7 cellular contexts compared by ENCODE assay signal in genomic region chr16:3283525-3284447, GRCh38. TPM values are rescaled to one million over a fixed set of nuclear protein-coding genes. Genes with fewer than 3 reads are reported as not detected.
DNase-seq lines count a peak whose midpoint lies in the region; ATAC-seq and TF ChIP-seq lines count a peak whose summit lies in the region.

No MANE protein-coding gene starts in this region.

- CTCF ChIA-PET in PC-3 (lab: Charles Lee): interaction anchor here (0.6 kb wide), 1 partner anchor 359 kb away, joined by 3 read pairs; no protein-coding TSS in a partner anchor

- peaks cover 50% of the 10 kb centered on the region for H3K79me2 ChIP-seq in PC-3 (ENCODE audit: low read length)

- H3K4me3 ChIP-seq in PC-3 (ENCODE audit: low read length) (peak overlapping the region; percentile 76), epithelial cell of proximal tubule (ENCODE audit: low read depth, low read length) (peak overlapping the region; percentile 74), ovary (peak overlapping the region; percentile 97)

- peak overlapping the region; percentile 97 for H3K9ac ChIP-seq in PC-3 (ENCODE audit: low read length)

- H3K27me3 ChIP-seq in PC-3 (ENCODE audit: low read length): no peaks in the 10 kb centered on the region
- no peaks in the 10 kb centered on the region for H3K27me3 ChIP-seq in ovary

- no peak for TF ChIP-seq POLR2A in ovary (IDR thresholded peaks at IDR 0.05)

- H3K9me3 ChIP-seq in PC-3 (ENCODE audit: low read length) (no peaks in the 10 kb centered on the region), ovary (peaks cover 0 to 11% of the 10 kb centered on the region in 2 donors)

- no peaks in the 10 kb centered on the region for H3F3A ChIP-seq in PC-3 (ENCODE audit: low read length, unreplicated experiment)

- H3K27ac ChIP-seq in PC-3 (ENCODE audit: low read length): peak overlapping the region; percentile 98
- peak overlapping the region; percentile 92 to 100 for H3K27ac ChIP-seq in ovary

- H3K4me1 ChIP-seq in PC-3 (ENCODE audit: insufficient read depth, low read length) (peaks cover 6% of the 10 kb centered on the region), ovary (ENCODE audit: insufficient read depth) (peaks cover 8% of the 10 kb centered on the region)

- intact Hi-C loops in PC-3 (cut with micrococcal nuclease) (loop anchor here (1.0 kb wide), 2 partner anchors 19 to 118 kb away; partner anchors contain the start of genes ZNF174 and ZSCAN32), ovary (cut with DNase I) (loop anchor here in 1 of 4 donors (10.0 kb wide), 2 partner anchors 121 to 259 kb away; partner anchors contain the start of genes HCFC1R1, THOC6, TNFRSF12A and ZNF174)

- TSS peak; percentile 46 for BruUV-seq in PC-3 (replicated peaks; lab: Mats Ljungman, UMichigan)

- WGBS in ovary, 3 donors: 4 to 7% (median 7%) methylated on average over 36 to 57 of the region's 57 CpGs

- H2AFZ ChIP-seq in PC-3 (ENCODE audit: low read length): peak overlapping the region; percentile 92

- DNase-seq in PC-3 (no peak), epithelial cell of proximal tubule (ENCODE audit: low read depth) (no peak), ovary (peak; percentile 24 to 65 (median 42)), NCI-H82 (lab: John Stamatoyannopoulos, UW) (no peak)
- no peak for DNase-seq in activated CD8-positive, alpha-beta memory T cell treated with anti-CD3 and anti-CD28 coated beads, Interleukin-2, amount 50 U/mL, for 48 hours

- POLR2A ChIA-PET in PC-3 (lab: Charles Lee; ENCODE audit: unreplicated experiment): interaction anchor here (0.6 kb wide), 1 partner anchor 19 kb away, joined by 6 read pairs; no protein-coding TSS in a partner anchor

- H3K4me2 ChIP-seq in PC-3 (ENCODE audit: low read length): peak overlapping the region; percentile 95

- H3K36me3 ChIP-seq in PC-3 (ENCODE audit: low read depth, low read length): peaks cover 30% of the 10 kb centered on the region
- peaks cover 3% of the 10 kb centered on the region for H3K36me3 ChIP-seq in ovary

- ATAC-seq in GM19467 (IDR thresholded peaks at IDR 0.05; ENCODE audit: unreplicated experiment) (peak; percentile 27), PC-3 (no peak), HG02798 (IDR thresholded peaks at IDR 0.05; ENCODE audit: poor library complexity, unreplicated experiment) (no peak)

- TF ChIP-seq CTCF in PC-3 (conservative IDR thresholded peaks at IDR 0.05; ENCODE audit: low read depth, low read length): no peak
- TF ChIP-seq CTCF in epithelial cell of proximal tubule (conservative IDR thresholded peaks at IDR 0.05; ENCODE audit: low read depth, low read length): no peak
- TF ChIP-seq CTCF in ovary (IDR thresholded peaks at IDR 0.05): peak in 1 of 3 donors; percentile 18

- no peaks in the 10 kb centered on the region for H3K9me2 ChIP-seq in PC-3 (replicated peaks; ENCODE audit: low read length)

- 0 out of 2 replicates have a peak, but pooled peaks cover 8% of the 10 kb centered on the region for H4K20me1 ChIP-seq in PC-3 (ENCODE audit: low read length)

- TF ChIP-seq EP300 in ovary (IDR thresholded peaks at IDR 0.05): no peak

RNA-seq across cellular contexts. Expression of gene ZNF263, which starts 0.5 kb away (rescaled TPM):
- total RNA-seq in PC-3 (2014; rRNA removed) (52.2 and 68.7 TPM in 2 replicates), epithelial cell of proximal tubule (18.1 and 33.1 TPM in 2 replicates), ovary (10 to 100 TPM; 32.1 to 46.1 (median 35.8) TPM)
- polyA plus RNA-seq in ovary: 10 to 100 TPM; 31.2 to 33.2 TPM

RNA-seq across cellular contexts. Expression of gene TIGD7, which starts 21.4 kb away (rescaled TPM):
- total RNA-seq in PC-3 (2014; rRNA removed) (4.4 and 5.5 TPM in 2 replicates), epithelial cell of proximal tubule (1.8 and 1.9 TPM in 2 replicates), ovary (10 to 100 TPM in 5 of 7 donors, 1 to 10 TPM in 2; 5.2 to 16.1 (median 13.7) TPM)
- polyA plus RNA-seq in ovary: 10 to 100 TPM; 10.8 to 10.9 TPM

RNA-seq across cellular contexts. Expression of gene ZNF75A, which starts 21.5 kb away (rescaled TPM):
- total RNA-seq in PC-3 (2014; rRNA removed) (15.9 and 20.1 TPM in 2 replicates), epithelial cell of proximal tubule (8.5 and 12.9 TPM in 2 replicates), ovary (10 to 100 TPM; 17.5 to 50.1 (median 34.3) TPM)
- polyA plus RNA-seq in ovary: 10 to 100 TPM; 20.6 to 26.3 TPM

RNA-seq across cellular contexts. Expression of gene MEFV, which starts 27.4 kb away (rescaled TPM):
- total RNA-seq in PC-3 (2014; rRNA removed) (0.04 TPM in 1 of 2 replicates, not detected in the other), epithelial cell of proximal tubule (not detected in 2 replicates), ovary (under 1 TPM; 0.20 to 0.84 (median 0.46) TPM)
- under 1 TPM; 0.11 to 0.53 TPM for polyA plus RNA-seq in ovary

RNA-seq across cellular contexts. Expression of gene ZNF200, which starts 48.8 kb away (rescaled TPM):
- total RNA-seq in PC-3 (2014; rRNA removed): 4.7 and 5.0 TPM in 2 replicates
- total RNA-seq in epithelial cell of proximal tubule: 6.1 and 6.3 TPM in 2 replicates
- 1 to 10 TPM; 7.3 to 9.2 (median 7.5) TPM for total RNA-seq in ovary
- 1 to 10 TPM; 4.8 to 8.3 TPM for polyA plus RNA-seq in ovary

Comparison
In these comparisons a context has a peak if more than half of its experiments do, and no peak if none do; other contexts are left out.
1. DNase-seq: peak in ovary (5 of 5); none in PC-3 (single experiment), epithelial cell of proximal tubule (single experiment), NCI-H82 (single experiment) and activated CD8-positive, alpha-beta memory T cell treated with anti-CD3 and anti-CD28 coated beads, Interleukin-2, amount 50 U/mL, for 48 hours (single experiment).
2. Peak in every context shown above with its lines, with median percentiles within 50 percentile points of each other: H3K4me3 ChIP-seq.